10 cellular contexts compared by ENCODE assay signal in genomic region chr3:190306513-190307163, GRCh38. TPM values are rescaled to one million over a fixed set of nuclear protein-coding genes. Genes with fewer than 3 reads are reported as not detected.
A peak's percentile ranks its signal among the peaks of the same experiment; 100 is the strongest.
DNase-seq lines count a peak whose midpoint lies in the region; ATAC-seq, FAIRE-seq and TF ChIP-seq lines count a peak whose summit lies in the region.
"Had no signal": no experiment of that assay in that cellular context is flagged by ENCODE, and none has a peak within 500 bp of the region (broad histone marks: within the 10 kb centered on the region; RNA-seq: fewer than 3 reads in every experiment).

No MANE protein-coding gene starts in this region.

- H3K27me3 ChIP-seq in heart left ventricle, result peaks cover 0 to 5% (median 0%) of the 10 kb centered on the region in 9 donors
- no peaks in the 10 kb centered on the region for H3K27me3 ChIP-seq in foreskin keratinocyte

- peak overlapping the region; percentile 4 for H3K4me3 Mint-ChIP-seq in T-helper 2 cell treated with Interferon-gamma antibody and Interleukin-4, amounts not matched to agents 5 μg/mL and 100 μg/mL, for 36 hours
- H3K4me3 Mint-ChIP-seq in type B pancreatic cell, result peak overlapping the region; percentile 0

- H3K9me3 Mint-ChIP-seq in T-helper 2 cell treated with Interferon-gamma antibody and Interleukin-4, amounts not matched to agents 5 μg/mL and 100 μg/mL, for 36 hours, result no peaks in the 10 kb centered on the region
- H3K9me3 Mint-ChIP-seq in type B pancreatic cell, result no peaks in the 10 kb centered on the region

- intact Hi-C loops in heart left ventricle (cut with DNase I) (no loop called here), cardiac septum (cut with DNase I) (no loop called here), kidney (cut with DNase I) (no loop called here)

- 55 to 74% (median 64%) methylated on average over 4 of the region's 4 CpGs for WGBS in heart left ventricle, 4 donors

- peaks cover 21% of the 10 kb centered on the region for H3K4me1 Mint-ChIP-seq in T-helper 2 cell treated with Interferon-gamma antibody and Interleukin-4, amounts not matched to agents 5 μg/mL and 100 μg/mL, for 36 hours (ENCODE audit: low read depth)
- H3K4me1 Mint-ChIP-seq in type B pancreatic cell (ENCODE audit: unreplicated experiment), result peaks cover 8% of the 10 kb centered on the region

- H3K9me3 ChIP-seq in heart left ventricle, result no peaks in the 10 kb centered on the region
- H3K9me3 ChIP-seq in kidney (ENCODE audit: control insufficient read depth in 1 of 2, low read length in 2 of 2), result no peaks in the 10 kb centered on the region

- ATAC-seq in heart left ventricle (peak in 3 of 4 donors; percentile 20 to 91 (median 88)), foreskin keratinocyte (peak; percentile 58)

- no peak for TF ChIP-seq POLR2A in heart left ventricle (IDR thresholded peaks at IDR 0.05)

- DNase-seq in heart left ventricle, result no peak
- DNase-seq in cardiac septum (ENCODE audit: low spot score), result no peak
- DNase-seq in T-helper 2 cell treated with Interferon-gamma antibody and Interleukin-4, amounts not matched to agents 5 μg/mL and 100 μg/mL, for 36 hours (ENCODE audit: low spot score), result peak; percentile 51
- peak; percentile 92 for DNase-seq in foreskin keratinocyte
- no peak for DNase-seq in type B pancreatic cell (ENCODE audit: extremely low spot score, unreplicated experiment)
- DNase-seq in activated CD4-positive, CD25-positive, alpha-beta regulatory T cell treated with anti-CD3 and anti-CD28 coated beads, Interleukin-2, amount 50 U/mL, for 72 hours, result no peak
- no peak for DNase-seq in kidney
- DNase-seq in frontal cortex (ENCODE audit: low spot score in 2 of 2), result no peak
- DNase-seq: NCI-H1092 had no signal

- H3K36me3 ChIP-seq in heart left ventricle, result no peaks in the 10 kb centered on the region
- H3K36me3 ChIP-seq in kidney (ENCODE audit: control insufficient read depth in 1 of 2, insufficient read depth in 2 of 2, low read length in 2 of 2), result no peaks in the 10 kb centered on the region

- no peak overlapping the region for H3K9ac ChIP-seq in kidney (ENCODE audit: low read length in 2 of 2)

- no peaks in the 10 kb centered on the region for H3K36me3 Mint-ChIP-seq in T-helper 2 cell treated with Interferon-gamma antibody and Interleukin-4, amounts not matched to agents 5 μg/mL and 100 μg/mL, for 36 hours (ENCODE audit: low read depth)
- no peaks in the 10 kb centered on the region for H3K36me3 Mint-ChIP-seq in type B pancreatic cell

- no peaks in the 10 kb centered on the region for H3K27me3 Mint-ChIP-seq in T-helper 2 cell treated with Interferon-gamma antibody and Interleukin-4, amounts not matched to agents 5 μg/mL and 100 μg/mL, for 36 hours (ENCODE audit: low read depth)
- H3K27me3 Mint-ChIP-seq in type B pancreatic cell, result no peaks in the 10 kb centered on the region

- H3K4me3 ChIP-seq in heart left ventricle, result no peak overlapping the region
- H3K4me3 ChIP-seq in kidney (ENCODE audit: low read length in 2 of 2), result no peak overlapping the region

- H3K4me1 ChIP-seq in heart left ventricle (no peaks in the 10 kb centered on the region), foreskin keratinocyte (peaks cover 41% of the 10 kb centered on the region), kidney (ENCODE audit: control insufficient read depth in 1 of 2, insufficient read depth in 1 of 2, low read depth in 1 of 2, low read length in 2 of 2) (no peaks in the 10 kb centered on the region)

- H3K27ac ChIP-seq in heart left ventricle (no peak overlapping the region), foreskin keratinocyte (peak overlapping the region; percentile 54), kidney (ENCODE audit: low read depth in 2 of 2, low read length in 2 of 2) (no peak overlapping the region)

- FAIRE-seq in kidney (lab: Jason Lieb, UNC) (no peak), frontal cortex (lab: Jason Lieb, UNC) (no peak)
- FAIRE-seq: TTC549 had no signal

- no peak for TF ChIP-seq CTCF in heart left ventricle (IDR thresholded peaks at IDR 0.05)
- no peak for TF ChIP-seq CTCF in foreskin keratinocyte (conservative IDR thresholded peaks at IDR 0.05)
- no peak for TF ChIP-seq CTCF in type B pancreatic cell (conservative IDR thresholded peaks at IDR 0.05)
- TF ChIP-seq CTCF in kidney (IDR thresholded peaks at IDR 0.05; ENCODE audit: borderline replicate concordance, extremely low read depth, insufficient read depth), result no peak

- H3K27ac Mint-ChIP-seq in T-helper 2 cell treated with Interferon-gamma antibody and Interleukin-4, amounts not matched to agents 5 μg/mL and 100 μg/mL, for 36 hours, result peak overlapping the region; percentile 79
- peak overlapping the region; percentile 76 for H3K27ac Mint-ChIP-seq in type B pancreatic cell

RNA-seq across cellular contexts. Expression of gene CLDN1, which starts 15.6 kb away (rescaled TPM):
- 10 to 100 TPM in 1 of 9 donors, under 1 TPM in 5, not detected in 3; 0.13 to 45.0 (median 0.31) TPM for total RNA-seq in heart left ventricle
- polyA plus RNA-seq in heart left ventricle, result under 1 TPM; 0.11 to 0.15 TPM
- 0.57 TPM for total RNA-seq in cardiac septum
- total RNA-seq in foreskin keratinocyte, result 1.9 and 5.4 TPM in 2 replicates
- polyA plus RNA-seq in foreskin keratinocyte, result 0.99 and 3.0 TPM in 2 replicates
- total RNA-seq in type B pancreatic cell (ENCODE audit: low replicate concordance), result 9.7 and 11.9 TPM in 2 replicates
- 86.0 TPM for total RNA-seq in kidney
- polyA plus RNA-seq in kidney (ENCODE audit: insufficient read depth, low read depth, low replicate concordance), result 6.2 TPM
- total RNA-seq in frontal cortex, result 4.1 TPM

Comparison
In these comparisons a context has a peak if more than half of its experiments do, and no peak if none do; other contexts are left out.
1. DNase-seq: peak in T-helper 2 cell treated with Interferon-gamma antibody and Interleukin-4, amounts not matched to agents 5 μg/mL and 100 μg/mL, for 36 hours (single experiment) and foreskin keratinocyte (2 of 2); none in heart left ventricle (0 of 5), cardiac septum (single experiment), type B pancreatic cell (single experiment), activated CD4-positive, CD25-positive, alpha-beta regulatory T cell treated with anti-CD3 and anti-CD28 coated beads, Interleukin-2, amount 50 U/mL, for 72 hours (single experiment), kidney (single experiment) and frontal cortex (0 of 2).